Comparison of ENCODE assay signal across 7 cellular contexts in the genomic region with DNA sequence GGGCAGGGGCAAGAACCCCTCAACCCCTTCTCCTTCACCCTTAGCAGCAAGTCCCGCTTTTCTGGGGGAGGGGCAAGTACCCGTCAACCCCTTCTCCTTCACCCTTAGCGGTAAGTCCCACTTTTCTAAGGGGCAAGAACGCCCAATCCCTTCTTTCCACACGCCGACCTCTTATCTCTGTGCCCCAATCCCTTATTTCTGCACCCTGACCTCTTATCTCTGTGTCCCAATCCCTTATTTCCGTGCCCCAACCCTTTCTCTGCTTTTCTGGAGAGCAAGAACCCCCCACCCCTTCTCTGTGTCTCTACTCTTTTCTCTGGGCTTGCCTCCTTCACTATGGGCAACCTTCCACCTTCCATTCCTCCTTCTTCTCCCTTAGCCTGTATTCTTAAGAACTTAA.
A peak's percentile ranks its signal among the peaks of the same experiment; 100 is the strongest.
DNase-seq lines count a peak whose midpoint lies in the region; ATAC-seq, FAIRE-seq and TF ChIP-seq lines count a peak whose summit lies in the region.
"Not testable (repeated sequence)": the region's sequence is repeated elsewhere in the genome, so short reads cannot be mapped to it uniquely, and the experiment has no call there.

No MANE protein-coding gene starts in this region.

- H3K36me3 Mint-ChIP-seq in H9 (ENCODE audit: insufficient read depth in 1 of 3, low read depth in 3 of 3) = peaks cover 2 to 18% (median 4%) of the 10 kb centered on the region in 3 experiments; a peak in 5 of 7 replicates
- peaks cover 22% of the 10 kb centered on the region for H3K36me3 Mint-ChIP-seq in endodermal cell (ENCODE audit: low read depth)

- CTCF ChIA-PET in PC-9 (lab: Charles Lee) = not testable (repeated sequence)
- CTCF ChIA-PET in K562 (lab: Yijun Ruan, JAX; ENCODE audit: low intra/inter-chr PET ratio) = interaction anchor here (0.6 kb wide), 1 partner anchor 42 kb away, joined by 3 read pairs; no protein-coding TSS in a partner anchor

- H3T11ph ChIP-seq in H9 (ENCODE audit: low read length) = not testable (repeated sequence)

- H3K4me1 Mint-ChIP-seq in H9 = peaks cover 42 to 48% of the 10 kb centered on the region in 2 experiments
- H3K4me1 Mint-ChIP-seq in endodermal cell = peaks cover 30% of the 10 kb centered on the region

- not testable (repeated sequence) for H3K27me3 ChIP-seq in H9 (ENCODE audit: insufficient read depth, low read length); HUES6 (ENCODE audit: control insufficient read depth, insufficient read depth, low read length); PC-9 (ENCODE audit: insufficient read depth, low read depth); K562 (ENCODE audit: control insufficient read depth in 2 of 2, insufficient read depth in 2 of 2, low read length in 2 of 2); endodermal cell (ENCODE audit: control insufficient read depth, insufficient read depth, low read length, poor library complexity, severe bottlenecking); mesendoderm (ENCODE audit: insufficient read depth, low read length, poor library complexity)

- H4K20me1 ChIP-seq in H9 (ENCODE audit: control insufficient read depth, insufficient read depth, insufficient read length); PC-9 (ENCODE audit: insufficient read depth); K562 (replicated peaks; ENCODE audit: control insufficient read depth, insufficient read depth, low read length): not testable (repeated sequence)

- not testable (repeated sequence) for H3K27ac ChIP-seq in H9 (ENCODE audit: insufficient read length, low read depth, low read length); K562 (ENCODE audit: extremely low read depth, low read depth, low read length); endodermal cell (ENCODE audit: low read depth, low read length); mesendoderm (ENCODE audit: low read depth, low read length)
- H3K27ac ChIP-seq in HUES6 (ENCODE audit: low read depth, low read length) = peak overlapping the region; percentile 41; the same call in 1 of the 2 replicates
- H3K27ac ChIP-seq in PC-9 = peak overlapping the region; percentile 96

- POLR2A ChIA-PET in PC-9 (lab: Charles Lee; ENCODE audit: unreplicated experiment); K562 (lab: Yijun Ruan, JAX): not testable (repeated sequence)

- not testable (repeated sequence) for H2BK15ac ChIP-seq in H9 (ENCODE audit: low read depth, low read length); mesendoderm (replicated peaks; ENCODE audit: low read depth)

- not testable (repeated sequence) for H2AK5ac ChIP-seq in H9 (ENCODE audit: insufficient read length, low read length); mesendoderm (ENCODE audit: low read length)

- not testable (repeated sequence) for H3K79me1 ChIP-seq in H9 (ENCODE audit: insufficient read depth, low read depth, low read length, poor library complexity, severe bottlenecking); mesendoderm (ENCODE audit: low read length)

- H3F3A ChIP-seq in PC-9 (ENCODE audit: insufficient read depth, low read depth) = peaks cover 47% of the 10 kb centered on the region

- TF ChIP-seq EP300 in K562 (IDR thresholded peaks at IDR 0.05; ENCODE audit: low read length) = not testable (repeated sequence)

- not testable (repeated sequence) for TF ChIP-seq CTCF in H9 (conservative IDR thresholded peaks at IDR 0.05); PC-9 (conservative IDR thresholded peaks at IDR 0.05); K562 (IDR thresholded peaks at IDR 0.05 in 2 of 3, conservative IDR thresholded peaks at IDR 0.05 in 1 of 3; ENCODE audit: insufficient read depth in 2 of 3, low read depth in 1 of 3, low read length in 3 of 3); endodermal cell (conservative IDR thresholded peaks at IDR 0.05)

- intact Hi-C loops in PC-9 (cut with micrococcal nuclease; ENCODE audit: unreplicated experiment) = loop anchor here (5.0 kb wide), 1 partner anchor 490 kb away; no protein-coding TSS in a partner anchor
- intact Hi-C loops in K562 (cut with micrococcal nuclease) = not testable (repeated sequence)

- in situ Hi-C loops in K562 (cut with MboI) = not testable (repeated sequence)

- not testable (repeated sequence) for H3K9me3 Mint-ChIP-seq in H9
- peaks cover 14% of the 10 kb centered on the region for H3K9me3 Mint-ChIP-seq in endodermal cell

- not testable (repeated sequence) for TF ChIP-seq RAD21 in K562 (CRISPR knock-in tag; conservative IDR thresholded peaks at IDR 0.05 in 1 of 2, IDR thresholded peaks at IDR 0.05 in 1 of 2)

- not testable (repeated sequence) for H2BK120ac ChIP-seq in H9 (ENCODE audit: low read depth, low read length, poor library complexity, severe bottlenecking); mesendoderm (ENCODE audit: low read depth, low read length)

- not testable (repeated sequence) for H3K9me2 ChIP-seq in PC-9 (ENCODE audit: insufficient read depth)

- WGBS in H9 (ENCODE audit: extremely low coverage, insufficient read length, low lambda C conversion rate) = no CpG with 5 or more reads among the region's 7 CpGs
- 5% methylated on average over 7 of the region's 7 CpGs for WGBS in K562 (ENCODE audit: insufficient coverage, low coverage, missing lambda C conversion rate)
- 67 to 95% methylated on average over 6 to 7 of the region's 7 CpGs for WGBS in endodermal cell (ENCODE audit: insufficient coverage in 1 of 2, insufficient read length in 1 of 2), 2 experiments
- WGBS in mesendoderm (ENCODE audit: extremely low coverage, insufficient coverage, low lambda C conversion rate) = no CpG with 5 or more reads among the region's 7 CpGs

- H3K9ac ChIP-seq in ES-I3 (ENCODE audit: low read depth, low read length) = peak overlapping the region; percentile 63
- not testable (repeated sequence) for H3K9ac ChIP-seq in H9 (ENCODE audit: extremely low read depth, insufficient read length, low read length); K562 (ENCODE audit: insufficient read depth in 1 of 2, low read depth in 2 of 2, low read length in 2 of 2)
- H3K9ac ChIP-seq in HUES6 (ENCODE audit: low read length) = peak overlapping the region; percentile 91
- peak overlapping the region; percentile 87 for H3K9ac ChIP-seq in endodermal cell (ENCODE audit: extremely low read depth, low read length, poor library complexity, severe bottlenecking)
- peak overlapping the region; percentile 9 for H3K9ac ChIP-seq in mesendoderm (ENCODE audit: low read length)

- not testable (repeated sequence) for TF ChIP-seq POLR2A in K562 (conservative IDR thresholded peaks at IDR 0.05)

- not testable (repeated sequence) for H3K9me3 ChIP-seq in ES-I3 (ENCODE audit: control insufficient read depth, insufficient read depth, low read length); H9 (ENCODE audit: control insufficient read depth, low read depth, low read length); HUES6 (ENCODE audit: control insufficient read depth, insufficient read depth, low read depth, low read length); PC-9 (ENCODE audit: insufficient read depth, low read depth); K562 (replicated peaks; ENCODE audit: control insufficient read depth, insufficient read depth, low read depth, low read length)
- H3K9me3 ChIP-seq in endodermal cell (ENCODE audit: control insufficient read depth, low read length) = peaks cover 18% of the 10 kb centered on the region

- not testable (repeated sequence) for H3K79me2 ChIP-seq in H9 (ENCODE audit: insufficient read depth, low read length); K562 (ENCODE audit: control insufficient read depth, insufficient read depth, low read length); mesendoderm (ENCODE audit: control insufficient read depth, insufficient read depth, low read length)
- peaks cover 82% of the 10 kb centered on the region for H3K79me2 ChIP-seq in PC-9 (ENCODE audit: low read depth)

- not testable (repeated sequence) for H3K27me3 Mint-ChIP-seq in H9 (ENCODE audit: low read depth); endodermal cell (ENCODE audit: insufficient read depth)

- not testable (repeated sequence) for H4K5ac ChIP-seq in H9 (ENCODE audit: insufficient read length, low read depth, low read length); mesendoderm (ENCODE audit: low read length)

- FAIRE-seq in K562 (lab: Jason Lieb, UNC) = not testable (repeated sequence)

- H3K23ac ChIP-seq in H9 (ENCODE audit: insufficient read length, low read depth, low read length); mesendoderm (ENCODE audit: low read length): not testable (repeated sequence)

- peak overlapping the region in 1 of 2 experiments; percentile 64; a peak in 2 of 5 replicates for H3K4me3 Mint-ChIP-seq in H9
- not testable (repeated sequence) for H3K4me3 Mint-ChIP-seq in endodermal cell

- H4K91ac ChIP-seq in H9 (ENCODE audit: insufficient read length, low read depth, low read length) = not testable (repeated sequence)

- not testable (repeated sequence) for H3K23me2 ChIP-seq in H9 (ENCODE audit: insufficient read length, low read depth, low read length, poor library complexity, severe bottlenecking)

- not testable (repeated sequence) for H2BK12ac ChIP-seq in H9 (ENCODE audit: insufficient read length, low read depth, low read length)

- H2AFZ ChIP-seq in H9 (ENCODE audit: low read length); PC-9; K562 (ENCODE audit: low read depth, low read length): not testable (repeated sequence)

- not testable (repeated sequence) for H4K8ac ChIP-seq in H9 (replicated peaks; ENCODE audit: insufficient read length, low read depth, low read length); mesendoderm (ENCODE audit: low read depth, low read length)

- H3K4me1 ChIP-seq in ES-I3 (ENCODE audit: insufficient read depth, low read length) (peaks cover 35% of the 10 kb centered on the region), HUES6 (ENCODE audit: control insufficient read depth, insufficient read depth, low read length) (peaks cover 25% of the 10 kb centered on the region), PC-9 (replicated peaks; ENCODE audit: insufficient read depth) (peaks cover 62% of the 10 kb centered on the region)
- not testable (repeated sequence) for H3K4me1 ChIP-seq in H9 (ENCODE audit: insufficient read depth, low read length); K562 (replicated peaks in 1 of 2; ENCODE audit: control insufficient read depth in 2 of 2, insufficient read depth in 2 of 2, low read length in 2 of 2); endodermal cell (ENCODE audit: control insufficient read depth, insufficient read depth, low read length); mesendoderm (ENCODE audit: control insufficient read depth, low read depth, low read length)

- H2BK5ac ChIP-seq in H9 (ENCODE audit: insufficient read length, low read length); mesendoderm (ENCODE audit: low read length): not testable (repeated sequence)

- not testable (repeated sequence) for H3K56ac ChIP-seq in H9 (ENCODE audit: insufficient read length, low read depth, low read length)
- peak overlapping the region; percentile 62 for H3K56ac ChIP-seq in mesendoderm (ENCODE audit: low read length)

- not testable (repeated sequence) for DNase-seq in H9; PC-9; K562 (ENCODE audit: extremely low read depth in 1 of 4, low spot score in 3 of 4); endodermal cell; mesendoderm

- ATAC-seq in K562 = not testable (repeated sequence)

- peaks cover 14% of the 10 kb centered on the region for H3K36me3 ChIP-seq in ES-I3 (ENCODE audit: insufficient read depth, low read length)
- H3K36me3 ChIP-seq in HUES6 (ENCODE audit: control insufficient read depth, insufficient read depth, low read length) = peaks cover 27% of the 10 kb centered on the region; the same call in 1 of the 2 replicates
- H3K36me3 ChIP-seq in PC-9 (ENCODE audit: low read depth) = peaks cover 14% of the 10 kb centered on the region; the same call in 1 of the 2 replicates
- H3K36me3 ChIP-seq in K562 (ENCODE audit: control insufficient read depth, insufficient read depth, low read length); endodermal cell (ENCODE audit: control insufficient read depth, insufficient read depth, low read length); mesendoderm (ENCODE audit: control insufficient read depth, insufficient read depth, low read length): not testable (repeated sequence)

- BruUV-seq in PC-9 (replicated peaks; lab: Mats Ljungman, UMichigan); K562 (replicated peaks; lab: Mats Ljungman, UMichigan): not testable (repeated sequence)

- not testable (repeated sequence) for H3K4ac ChIP-seq in H9 (ENCODE audit: low read depth, low read length); mesendoderm (ENCODE audit: low read depth, low read length)

- H3K4me3 ChIP-seq in HUES6 (ENCODE audit: low read depth, low read length) (peak overlapping the region; percentile 64), PC-9 (peak overlapping the region; percentile 84), endodermal cell (ENCODE audit: low read length) (peak overlapping the region; percentile 79)
- H3K4me3 ChIP-seq in K562; mesendoderm (ENCODE audit: low read length): not testable (repeated sequence)

- not testable (repeated sequence) for H3K14ac ChIP-seq in H9 (ENCODE audit: insufficient read depth, low read length)

- H3K9me1 ChIP-seq in K562 (ENCODE audit: control insufficient read depth, insufficient read depth, low read length) = not testable (repeated sequence)

- H3K27ac Mint-ChIP-seq in H9 (peak overlapping the region in 2 of 3 experiments; percentile 15 to 80; a peak in 3 of 7 replicates), endodermal cell (peak overlapping the region; percentile 98)

- not testable (repeated sequence) for H3K18ac ChIP-seq in H9 (ENCODE audit: insufficient read length, low read depth, low read length); mesendoderm (ENCODE audit: low read length)

- H2BK20ac ChIP-seq in H9 (ENCODE audit: low read depth, low read length, poor library complexity, severe bottlenecking) = not testable (repeated sequence)

- H3K4me2 ChIP-seq in H9 (ENCODE audit: insufficient read depth, insufficient read length, low read length); K562 (ENCODE audit: insufficient read depth, low read length); mesendoderm (ENCODE audit: low read length): not testable (repeated sequence)
- H3K4me2 ChIP-seq in PC-9 = peak overlapping the region; percentile 78
